In the genomic region with DNA sequence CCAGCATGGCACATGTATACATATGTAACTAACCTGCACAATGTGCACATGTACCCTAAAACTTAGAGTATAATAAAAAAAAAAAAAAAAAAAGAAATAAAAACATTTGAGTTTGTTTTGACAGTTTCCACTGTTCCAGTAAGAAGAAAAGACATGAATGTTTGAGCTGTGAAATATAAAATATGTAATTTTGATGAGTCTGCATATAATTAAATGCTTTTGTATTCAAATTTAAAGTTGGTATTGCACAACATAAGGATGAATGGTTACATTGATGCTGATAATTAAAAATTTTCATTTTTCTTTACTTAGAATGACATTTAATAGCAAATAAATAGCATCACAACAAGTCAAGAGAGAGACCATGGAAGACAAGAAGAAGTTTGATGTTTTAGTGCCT, we compare ENCODE assay signal across 23 cellular contexts.
"Had no signal": no experiment of that assay in that cellular context is flagged by ENCODE, and none has a peak within 500 bp of the region (broad histone marks: within the 10 kb centered on the region; RNA-seq: fewer than 3 reads in every experiment).

No MANE protein-coding gene starts in this region.

- FAIRE-seq: endometrium, frontal cortex, islet of Langerhans, keratinocyte had no signal

- ATAC-seq: effector memory CD8-positive, alpha-beta T cell; esophagus mucosa; foreskin keratinocyte; gastroesophageal sphincter; heart left ventricle; left cardiac atrium; left lung; left ventricle myocardium superior; lower lobe of right lung; mucosa of descending colon had no signal

- H3K27me3 ChIP-seq: colonic mucosa, foreskin keratinocyte, gastroesophageal sphincter, heart left ventricle, left lung had no signal

- H3K4me3 ChIP-seq: colonic mucosa, gastroesophageal sphincter, heart left ventricle, left lung, lower lobe of right lung, mucosa of descending colon had no signal

- H3K9me3 ChIP-seq: colonic mucosa, gastroesophageal sphincter, heart left ventricle, left lung, lower lobe of right lung, mucosa of descending colon had no signal

- H3K36me3 ChIP-seq: colonic mucosa, gastroesophageal sphincter, heart left ventricle, left lung, lower lobe of right lung had no signal

- DNase-seq: colonic mucosa; cortex of kidney; effector CD8-positive, alpha-beta T cell; effector memory CD8-positive, alpha-beta T cell; endodermal cell; erythroblast; foreskin keratinocyte; heart left ventricle; hippocampal formation; left cardiac atrium; left lung; left ventricle myocardium superior; lower lobe of right lung; mesenchymal stem cell; mucosa of descending colon; naive B cell had no signal

- H3K4me1 ChIP-seq: colonic mucosa, foreskin keratinocyte, gastroesophageal sphincter, heart left ventricle, left lung, lower lobe of right lung had no signal

- H3K27ac ChIP-seq: colonic mucosa, epithelial cell of prostate, foreskin keratinocyte, gastroesophageal sphincter, heart left ventricle, left lung, lower lobe of right lung had no signal
